ENCODE assay signal across 1 cellular context in genomic region chr18:76936877-76937276, GRCh38.
TF ChIP-seq lines count a peak whose summit lies in the region.

No MANE protein-coding gene starts in this region.

TF ChIP-seq in H1, 55 proteins besides CTCF, POLR2A, EP300 and RAD21:
- TF ChIP-seq SP1 (IDR thresholded peaks at IDR 0.05; ENCODE audit: low read depth, low read length) (no peak), ATF2 (IDR thresholded peaks at IDR 0.05; ENCODE audit: low read length) (no peak), CHD7 (IDR thresholded peaks at IDR 0.05; ENCODE audit: insufficient replicate concordance, low read length) (no peak), SAP30 (IDR thresholded peaks at IDR 0.05; ENCODE audit: insufficient read depth, insufficient replicate concordance, low read length) (no peak), NANOG (IDR thresholded peaks at IDR 0.05; ENCODE audit: insufficient read depth, low read depth, low read length, poor library complexity, severe bottlenecking) (no peak), SRF (IDR thresholded peaks at IDR 0.05; ENCODE audit: low read depth, low read length) (no peak), CHD2 (IDR thresholded peaks at IDR 0.05; ENCODE audit: low read length) (no peak), CEBPB (IDR thresholded peaks at IDR 0.05; ENCODE audit: low read depth, low read length) (no peak), MAFK (IDR thresholded peaks at IDR 0.05; ENCODE audit: low read depth, low read length) (no peak), GABPA (IDR thresholded peaks at IDR 0.05; ENCODE audit: borderline replicate concordance, insufficient read depth, low read length) (no peak), RXRA (IDR thresholded peaks at IDR 0.05; ENCODE audit: insufficient read depth, low read depth, low read length) (no peak), FOSL1 (IDR thresholded peaks at IDR 0.05; ENCODE audit: insufficient read depth, low read depth, low read length) (no peak), JUN (IDR thresholded peaks at IDR 0.05; ENCODE audit: low read depth, low read length) (no peak), POU5F1 (IDR thresholded peaks at IDR 0.05; ENCODE audit: low read depth, low read length) (no peak), ASH2L (IDR thresholded peaks at IDR 0.05; ENCODE audit: low read length) (no peak), TBP (IDR thresholded peaks at IDR 0.05; ENCODE audit: low read depth, low read length) (no peak), SUZ12 (IDR thresholded peaks at IDR 0.05; ENCODE audit: low read length) (no peak)
